In genomic region chr12:53492188-53492587, GRCh38 we compare ENCODE assay signal across 8 cellular contexts. TPM values are rescaled to one million over a fixed set of nuclear protein-coding genes. Genes with fewer than 3 reads are reported as not detected.
DNase-seq lines count a peak whose midpoint lies in the region; ATAC-seq and TF ChIP-seq lines count a peak whose summit lies in the region.

No MANE protein-coding gene starts in this region.

- H3K4me1 ChIP-seq in ES-I3 (ENCODE audit: insufficient read depth, low read length), result peaks cover 17% of the 10 kb centered on the region

- in situ Hi-C loops in GM13977 (cut with MboI; ENCODE audit: low pct_unique_long_range_greater_than_20kb, low sequenced_read_pairs, unreplicated experiment), result no loop called here

- H3K36me3 ChIP-seq in ES-I3 (ENCODE audit: insufficient read depth, low read length), result no peaks in the 10 kb centered on the region

- peak overlapping the region; percentile 54 for H3K4me3 ChIP-seq in fibroblast of mammary gland (ENCODE audit: control insufficient read depth, low read depth, low read length)
- peak overlapping the region; percentile 47 for H3K4me3 ChIP-seq in retinal pigment epithelial cell (ENCODE audit: low read length)

- peak; percentile 47 for DNase-seq in SK-N-DZ (ENCODE audit: low spot score)
- no peak for DNase-seq in fibroblast of mammary gland (ENCODE audit: low read depth)
- DNase-seq in retinal pigment epithelial cell (ENCODE audit: low read depth), result no peak
- DNase-seq in GM13977 (ENCODE audit: low spot score), result no peak

- TF ChIP-seq CTCF in fibroblast of mammary gland (conservative IDR thresholded peaks at IDR 0.05; ENCODE audit: control insufficient read depth, insufficient read depth, low read depth, low read length) (no peak), retinal pigment epithelial cell (conservative IDR thresholded peaks at IDR 0.05; ENCODE audit: low read depth, low read length) (no peak), GM13977 (IDR thresholded peaks at IDR 0.05; ENCODE audit: extremely low read depth, insufficient read depth, missing control alignments) (no peak)

- peak overlapping the region; percentile 64 for H3K9ac ChIP-seq in ES-I3 (ENCODE audit: low read depth, low read length)

- ATAC-seq in GM21825 (IDR thresholded peaks at IDR 0.05; ENCODE audit: unreplicated experiment), result no peak
- no peak for ATAC-seq in GM21526 (IDR thresholded peaks at IDR 0.05; ENCODE audit: low FRiP score, unreplicated experiment)
- no peak for ATAC-seq in GM18907 (IDR thresholded peaks at IDR 0.05; ENCODE audit: unreplicated experiment)

- no peaks in the 10 kb centered on the region for H3K9me3 ChIP-seq in ES-I3 (ENCODE audit: control insufficient read depth, insufficient read depth, low read length)

RNA-seq across cellular contexts. Expression of gene MAP3K12, which starts 7.1 kb away (rescaled TPM):
- polyA plus RNA-seq in SK-N-DZ (2014; cell fraction: cytosol; rRNA removed), result 20.8 and 22.1 TPM in 2 replicates
- 56.6 and 82.8 TPM in 2 replicates for polyA plus RNA-seq in SK-N-DZ (2014; cell fraction: nucleus; rRNA removed)

RNA-seq across cellular contexts. Expression of gene TARBP2, which starts 8.9 kb away (rescaled TPM):
- 81.3 and 95.8 TPM in 2 replicates for polyA plus RNA-seq in SK-N-DZ (2014; cell fraction: cytosol; rRNA removed)
- polyA plus RNA-seq in SK-N-DZ (2014; cell fraction: nucleus; rRNA removed), result 217 and 237 TPM in 2 replicates

RNA-seq across cellular contexts. Expression of gene NPFF, which starts 15.1 kb away (rescaled TPM):
- not detected in 2 replicates for polyA plus RNA-seq in SK-N-DZ (2014; cell fraction: cytosol; rRNA removed)
- polyA plus RNA-seq in SK-N-DZ (2014; cell fraction: nucleus; rRNA removed), result not detected in 2 replicates

RNA-seq across cellular contexts. Expression of gene PCBP2, which starts 40.3 kb away (rescaled TPM):
- polyA plus RNA-seq in SK-N-DZ (2014; cell fraction: cytosol; rRNA removed), result 319 and 354 TPM in 2 replicates
- polyA plus RNA-seq in SK-N-DZ (2014; cell fraction: nucleus; rRNA removed), result 451 and 689 TPM in 2 replicates

RNA-seq across cellular contexts. Expression of gene PRR13, which starts 50.7 kb away (rescaled TPM):
- 41.3 and 50.4 TPM in 2 replicates for polyA plus RNA-seq in SK-N-DZ (2014; cell fraction: cytosol; rRNA removed)
- 15.8 and 50.5 TPM in 2 replicates for polyA plus RNA-seq in SK-N-DZ (2014; cell fraction: nucleus; rRNA removed)
